In genomic region chr9:4679268-4680177, GRCh38 we compare ENCODE assay signal across 8 cellular contexts. TPM values are rescaled to one million over a fixed set of nuclear protein-coding genes. Genes with fewer than 3 reads are reported as not detected.
A peak's percentile ranks its signal among the peaks of the same experiment; 100 is the strongest.
DNase-seq lines count a peak whose midpoint lies in the region; ATAC-seq and TF ChIP-seq lines count a peak whose summit lies in the region.

CDC37L1 (plus strand) TSS chr9:4679569; CDS start chr9:4679768, 199 bp downstream.

- peak in 3 of 4 donors; percentile 87 to 99 (median 96) for TF ChIP-seq POLR2A in esophagus squamous epithelium (IDR thresholded peaks at IDR 0.05)

- H3K4me1 ChIP-seq in esophagus squamous epithelium: peaks cover 0 to 59% (median 14%) of the 10 kb centered on the region in 3 donors

- ATAC-seq in GM21717 (IDR thresholded peaks at IDR 0.05; ENCODE audit: unreplicated experiment): peak; percentile 96
- peak; percentile 97 for ATAC-seq in activated T-cell treated with anti-CD3 and anti-CD28 coated beads, Interleukin-2, amount 50 U/mL, for 4 hours

- intact Hi-C loops in esophagus squamous epithelium (cut with DNase I): no loop called here

- H3K9me3 Mint-ChIP-seq in activated T-cell treated with anti-CD3 and anti-CD28 coated beads, Interleukin-2, amount 50 U/mL, for 4 hours: no peaks in the 10 kb centered on the region

- peak within 1 kb of the TSS; percentile 95 to 99 (median 98) for H3K27ac ChIP-seq in esophagus squamous epithelium

- no peak within 1 kb of the TSS for H3K4me3 Mint-ChIP-seq in activated T-cell treated with anti-CD3 and anti-CD28 coated beads, Interleukin-2, amount 50 U/mL, for 4 hours

- H3K27me3 ChIP-seq in esophagus squamous epithelium: no peaks in the 10 kb centered on the region

- H3K27me3 Mint-ChIP-seq in activated T-cell treated with anti-CD3 and anti-CD28 coated beads, Interleukin-2, amount 50 U/mL, for 4 hours (ENCODE audit: low read depth): no peaks in the 10 kb centered on the region

- peak within 1 kb of the TSS; percentile 71 to 93 (median 88) for H3K4me3 ChIP-seq in esophagus squamous epithelium

- WGBS in esophagus squamous epithelium, 2 donors: 1% methylated on average over 26 to 32 of the region's 66 CpGs

- DNase-seq in DMS79 (lab: John Stamatoyannopoulos, UW) (peak; percentile 84), KG1 (lab: John Stamatoyannopoulos, UW) (peak; percentile 87), esophagus squamous epithelium (lab: John Stamatoyannopoulos, UW) (peak; percentile 86), myocyte (ENCODE audit: low read depth) (peak; percentile 96)
- peak; percentile 99 for DNase-seq in activated T-cell treated with anti-CD3 and anti-CD28 coated beads, Interleukin-2, amount 50 U/mL, for 4 hours
- peak; percentile 96 to 97 for DNase-seq in stimulated activated CD8-positive, alpha-beta memory T cell treated with anti-CD3 and anti-CD28 coated beads, Interleukin-7, amount 100 ng/mL, for 48 hours (ENCODE audit: extremely low read depth in 1 of 2, low read depth in 1 of 2)

- H3K4me1 Mint-ChIP-seq in activated T-cell treated with anti-CD3 and anti-CD28 coated beads, Interleukin-2, amount 50 U/mL, for 4 hours (ENCODE audit: low read depth): peaks cover 13% of the 10 kb centered on the region

- no peaks in the 10 kb centered on the region for H3K9me3 ChIP-seq in esophagus squamous epithelium

- peaks cover 7% of the 10 kb centered on the region for H3K36me3 Mint-ChIP-seq in activated T-cell treated with anti-CD3 and anti-CD28 coated beads, Interleukin-2, amount 50 U/mL, for 4 hours (ENCODE audit: insufficient read depth)

- TF ChIP-seq CTCF in esophagus squamous epithelium (IDR thresholded peaks at IDR 0.05): peak; percentile 56 to 92 (median 82)

- no peaks in the 10 kb centered on the region for H3K36me3 ChIP-seq in esophagus squamous epithelium

TF ChIP-seq in PFSK-1, 5 proteins besides CTCF, POLR2A, EP300 and RAD21:
- TF ChIP-seq TAF1 (IDR thresholded peaks at IDR 0.05; ENCODE audit: borderline replicate concordance, insufficient read depth, low read length) (peak; percentile 89), SIN3A (IDR thresholded peaks at IDR 0.05; ENCODE audit: borderline replicate concordance, insufficient read depth, low read length) (peak; percentile 63; the same call in 1 of the 2 replicates), POLR2AphosphoS5 (IDR thresholded peaks at IDR 0.05; ENCODE audit: low read depth, low read length) (peak; percentile 82), FOXP2 (optimal IDR thresholded peaks at IDR 0.05; ENCODE audit: borderline replicate concordance, extremely low read depth, extremely low read length, insufficient read depth) (peak; percentile 70)
- TF ChIP-seq, protein P1, sequence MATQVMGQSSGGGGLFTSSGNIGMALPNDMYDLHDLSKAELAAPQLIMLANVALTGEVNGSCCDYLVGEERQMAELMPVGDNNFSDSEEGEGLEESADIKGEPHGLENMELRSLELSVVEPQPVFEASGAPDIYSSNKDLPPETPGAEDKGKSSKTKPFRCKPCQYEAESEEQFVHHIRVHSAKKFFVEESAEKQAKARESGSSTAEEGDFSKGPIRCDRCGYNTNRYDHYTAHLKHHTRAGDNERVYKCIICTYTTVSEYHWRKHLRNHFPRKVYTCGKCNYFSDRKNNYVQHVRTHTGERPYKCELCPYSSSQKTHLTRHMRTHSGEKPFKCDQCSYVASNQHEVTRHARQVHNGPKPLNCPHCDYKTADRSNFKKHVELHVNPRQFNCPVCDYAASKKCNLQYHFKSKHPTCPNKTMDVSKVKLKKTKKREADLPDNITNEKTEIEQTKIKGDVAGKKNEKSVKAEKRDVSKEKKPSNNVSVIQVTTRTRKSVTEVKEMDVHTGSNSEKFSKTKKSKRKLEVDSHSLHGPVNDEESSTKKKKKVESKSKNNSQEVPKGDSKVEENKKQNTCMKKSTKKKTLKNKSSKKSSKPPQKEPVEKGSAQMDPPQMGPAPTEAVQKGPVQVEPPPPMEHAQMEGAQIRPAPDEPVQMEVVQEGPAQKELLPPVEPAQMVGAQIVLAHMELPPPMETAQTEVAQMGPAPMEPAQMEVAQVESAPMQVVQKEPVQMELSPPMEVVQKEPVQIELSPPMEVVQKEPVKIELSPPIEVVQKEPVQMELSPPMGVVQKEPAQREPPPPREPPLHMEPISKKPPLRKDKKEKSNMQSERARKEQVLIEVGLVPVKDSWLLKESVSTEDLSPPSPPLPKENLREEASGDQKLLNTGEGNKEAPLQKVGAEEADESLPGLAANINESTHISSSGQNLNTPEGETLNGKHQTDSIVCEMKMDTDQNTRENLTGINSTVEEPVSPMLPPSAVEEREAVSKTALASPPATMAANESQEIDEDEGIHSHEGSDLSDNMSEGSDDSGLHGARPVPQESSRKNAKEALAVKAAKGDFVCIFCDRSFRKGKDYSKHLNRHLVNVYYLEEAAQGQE (IDR thresholded peaks at IDR 0.05; ENCODE audit: insufficient read depth in 1 of 2, low read depth in 2 of 2, low read length in 2 of 2): peak in 1 of 2 experiments; percentile 25; a peak in 1 of 4 replicates

RNA-seq across cellular contexts. Expression of gene CDC37L1, which starts in this region (rescaled TPM):
- polyA plus RNA-seq in PFSK-1 (2012; ENCODE audit: insufficient read length, low read depth): 5.4 TPM
- 10 to 100 TPM; 14.7 to 16.6 (median 16.2) TPM for total RNA-seq in activated T-cell treated with anti-CD3 and anti-CD28 coated beads, Interleukin-2, amount 50 U/mL, for 4 hours
- total RNA-seq in esophagus squamous epithelium (10 to 100 TPM in 3 of 4 donors, 1 to 10 TPM in 1; 8.9 to 48.8 (median 19.3) TPM), myocyte (66.1 and 78.6 TPM in 2 replicates)
- polyA plus RNA-seq in myocyte (2012): 20.2 TPM

Comparison
In these comparisons a context has a peak if more than half of its experiments do, and no peak if none do; other contexts are left out.
1. Peak in every context shown above with its lines: DNase-seq, ATAC-seq, H3K4me3 ChIP-seq and H3K27ac ChIP-seq.